Comparison of ENCODE assay signal across 9 cellular contexts in the genomic region with DNA sequence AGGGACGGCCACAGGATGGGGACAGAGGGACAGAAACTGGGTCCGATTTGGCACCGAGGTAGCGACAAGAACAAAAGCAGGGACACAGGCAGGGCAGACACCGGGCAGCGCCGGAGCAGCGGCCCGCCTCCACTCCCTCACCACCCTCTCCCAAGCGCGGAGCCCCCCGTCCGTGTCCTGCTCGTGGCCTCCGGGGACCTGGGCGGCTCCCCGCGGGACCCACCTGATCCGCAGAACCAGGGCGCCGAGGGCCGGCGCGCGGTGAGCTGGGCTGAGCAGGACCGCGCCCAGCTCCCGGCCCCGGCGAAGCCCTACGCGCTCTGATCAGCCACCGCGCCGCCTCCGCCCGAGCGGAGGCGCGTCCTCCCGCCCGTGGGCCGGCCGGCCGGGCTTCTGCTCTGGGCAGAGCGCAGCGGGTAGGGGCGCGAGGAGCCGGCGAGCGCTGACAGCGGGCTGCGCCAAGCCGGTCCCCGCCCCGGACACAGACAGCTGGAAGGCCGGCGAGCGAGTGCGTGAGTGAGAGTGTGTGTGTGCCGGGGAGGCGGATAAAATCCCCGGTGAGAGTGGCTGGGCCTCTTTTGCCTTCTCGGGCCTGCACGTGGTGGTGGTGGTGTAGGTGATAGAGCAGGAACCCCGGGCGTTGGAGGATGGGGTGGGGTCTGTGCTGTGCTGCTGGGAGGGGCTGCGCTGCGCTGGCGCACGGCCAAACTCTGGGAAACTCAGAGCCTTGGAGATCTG. TPM values are rescaled to one million over a fixed set of nuclear protein-coding genes. Genes with fewer than 3 reads are reported as not detected.
A peak's percentile ranks its signal among the peaks of the same experiment; 100 is the strongest.
DNase-seq lines count a peak whose midpoint lies in the region; ATAC-seq and TF ChIP-seq lines count a peak whose summit lies in the region.
"Had no signal": no experiment of that assay in that cellular context is flagged by ENCODE, and none has a peak within 500 bp of the region (broad histone marks: within the 10 kb centered on the region; RNA-seq: fewer than 3 reads in every experiment).

A gene (minus strand): TSS at position 418 of the 738 bp plus-strand sequence. CDS start 31,922 bp downstream, outside the sequence.

- DNase-seq in NCI-H1417 (lab: John Stamatoyannopoulos, UW), result peak; percentile 30 to 88 (median 81)
- DNase-seq in NCI-H1417 treated with DMSO at 0.1 percent for 48 hours (lab: John Stamatoyannopoulos, UW), result no peak
- DNase-seq in MM.1S, result peak; percentile 19
- peak; percentile 12 for DNase-seq in globus pallidus (ENCODE audit: low spot score)
- DNase-seq in neural crest cell (ENCODE audit: low read depth, low spot score), result peak; percentile 43
- no peak for DNase-seq in stimulated activated naive CD4-positive, alpha-beta T cell (lab: John Stamatoyannopoulos, UW)

- peak within 1 kb of the TSS; percentile 43 for H3K4me3 ChIP-seq in MM.1S (ENCODE audit: low read length)

- no peaks in the 10 kb centered on the region for H4K20me1 ChIP-seq in MM.1S (ENCODE audit: insufficient read depth, low read length)

- peaks cover 3% of the 10 kb centered on the region; the same call in 1 of the 2 replicates for H3K4me1 ChIP-seq in MM.1S (ENCODE audit: low read length)

- no peaks in the 10 kb centered on the region for H3K36me3 ChIP-seq in MM.1S (replicated peaks; ENCODE audit: insufficient read depth, low read length)

- peaks cover 4% of the 10 kb centered on the region for H3K9me3 Mint-ChIP-seq in activated T-helper 17 cell treated with anti-CD3 and anti-CD28 coated beads, Interleukin-2, amount 50 U/mL, for 72 hours
- H3K9me3 Mint-ChIP-seq in neural crest cell, result peaks cover 4% of the 10 kb centered on the region

- H3K4me2 ChIP-seq in MM.1S (ENCODE audit: low read depth, low read length), result peak within 1 kb of the TSS; percentile 96

- H3K27me3 ChIP-seq in MM.1S (replicated peaks; ENCODE audit: insufficient read depth, low read length), result peaks cover 42% of the 10 kb centered on the region

- H3F3A ChIP-seq in MM.1S (ENCODE audit: insufficient read depth, low read length), result no peaks in the 10 kb centered on the region

- H3K9me2 ChIP-seq in MM.1S (replicated peaks; ENCODE audit: insufficient read depth, low read length), result no peaks in the 10 kb centered on the region

- H3K9ac ChIP-seq in MM.1S (ENCODE audit: low read length), result no peak within 1 kb of the TSS

- TF ChIP-seq CTCF in MM.1S (IDR thresholded peaks at IDR 0.05; ENCODE audit: low read length), result no peak
- TF ChIP-seq CTCF in neural crest cell (conservative IDR thresholded peaks at IDR 0.05), result no peak

- H3K4me1 Mint-ChIP-seq in activated T-helper 17 cell treated with anti-CD3 and anti-CD28 coated beads, Interleukin-2, amount 50 U/mL, for 72 hours, result peaks cover 13% of the 10 kb centered on the region
- peaks cover 21% of the 10 kb centered on the region for H3K4me1 Mint-ChIP-seq in neural crest cell

- H3K27me3 Mint-ChIP-seq in activated T-helper 17 cell treated with anti-CD3 and anti-CD28 coated beads, Interleukin-2, amount 50 U/mL, for 72 hours, result peaks cover 59% of the 10 kb centered on the region
- peaks cover 74% of the 10 kb centered on the region for H3K27me3 Mint-ChIP-seq in neural crest cell (ENCODE audit: low read depth)

- H3K27ac Mint-ChIP-seq in activated T-helper 17 cell treated with anti-CD3 and anti-CD28 coated beads, Interleukin-2, amount 50 U/mL, for 72 hours, result no peak within 1 kb of the TSS
- no peak within 1 kb of the TSS for H3K27ac Mint-ChIP-seq in neural crest cell (ENCODE audit: unreplicated experiment)

- H3K36me3 Mint-ChIP-seq in activated T-helper 17 cell treated with anti-CD3 and anti-CD28 coated beads, Interleukin-2, amount 50 U/mL, for 72 hours (ENCODE audit: low read depth), result no peaks in the 10 kb centered on the region
- no peaks in the 10 kb centered on the region for H3K36me3 Mint-ChIP-seq in neural crest cell (ENCODE audit: low read depth)

- H3K9me3 ChIP-seq in MM.1S (replicated peaks; ENCODE audit: insufficient read depth, low read length), result no peaks in the 10 kb centered on the region

- no peaks in the 10 kb centered on the region for H3K79me2 ChIP-seq in MM.1S (ENCODE audit: low read length)

- peak within 1 kb of the TSS; percentile 68 for H3K4me3 Mint-ChIP-seq in activated T-helper 17 cell treated with anti-CD3 and anti-CD28 coated beads, Interleukin-2, amount 50 U/mL, for 72 hours
- peak within 1 kb of the TSS; percentile 92 for H3K4me3 Mint-ChIP-seq in neural crest cell

- no peak within 1 kb of the TSS for H3K27ac ChIP-seq in MM.1S (ENCODE audit: low read length)
- H3K27ac ChIP-seq: C4-2B had no signal

- H2AFZ ChIP-seq in MM.1S (ENCODE audit: low read length), result peak within 1 kb of the TSS; percentile 37

- peak; percentile 19 for ATAC-seq in activated T-helper 17 cell treated with anti-CD3 and anti-CD28 coated beads, Interleukin-2, amount 50 U/mL, for 72 hours (replicated peaks)
- ATAC-seq in HG02970 (IDR thresholded peaks at IDR 0.05; ENCODE audit: low FRiP score, unreplicated experiment), result no peak

RNA-seq across cellular contexts. Expression of the gene that starts here (rescaled TPM):
- not detected for total RNA-seq in activated T-helper 17 cell treated with anti-CD3 and anti-CD28 coated beads, Interleukin-2, amount 50 U/mL, for 72 hours
- total RNA-seq in neural crest cell, result not detected in 2 replicates

Comparison
In these comparisons a context has a peak if more than half of its experiments do, and no peak if none do; other contexts are left out.
1. DNase-seq: peak in NCI-H1417 (3 of 3), MM.1S (single experiment) and globus pallidus (single experiment); none in NCI-H1417 treated with DMSO at 0.1 percent for 48 hours (single experiment) and stimulated activated naive CD4-positive, alpha-beta T cell (0 of 6).
2. Peak in ATAC-seq in activated T-helper 17 cell treated with anti-CD3 and anti-CD28 coated beads, Interleukin-2, amount 50 U/mL, for 72 hours; RNA of the gene not detected or under 1 TPM.
3. Peak in DNase-seq in neural crest cell; RNA of the gene not detected or under 1 TPM.